ENCODE assay signal across 8 cellular contexts in the genomic region with DNA sequence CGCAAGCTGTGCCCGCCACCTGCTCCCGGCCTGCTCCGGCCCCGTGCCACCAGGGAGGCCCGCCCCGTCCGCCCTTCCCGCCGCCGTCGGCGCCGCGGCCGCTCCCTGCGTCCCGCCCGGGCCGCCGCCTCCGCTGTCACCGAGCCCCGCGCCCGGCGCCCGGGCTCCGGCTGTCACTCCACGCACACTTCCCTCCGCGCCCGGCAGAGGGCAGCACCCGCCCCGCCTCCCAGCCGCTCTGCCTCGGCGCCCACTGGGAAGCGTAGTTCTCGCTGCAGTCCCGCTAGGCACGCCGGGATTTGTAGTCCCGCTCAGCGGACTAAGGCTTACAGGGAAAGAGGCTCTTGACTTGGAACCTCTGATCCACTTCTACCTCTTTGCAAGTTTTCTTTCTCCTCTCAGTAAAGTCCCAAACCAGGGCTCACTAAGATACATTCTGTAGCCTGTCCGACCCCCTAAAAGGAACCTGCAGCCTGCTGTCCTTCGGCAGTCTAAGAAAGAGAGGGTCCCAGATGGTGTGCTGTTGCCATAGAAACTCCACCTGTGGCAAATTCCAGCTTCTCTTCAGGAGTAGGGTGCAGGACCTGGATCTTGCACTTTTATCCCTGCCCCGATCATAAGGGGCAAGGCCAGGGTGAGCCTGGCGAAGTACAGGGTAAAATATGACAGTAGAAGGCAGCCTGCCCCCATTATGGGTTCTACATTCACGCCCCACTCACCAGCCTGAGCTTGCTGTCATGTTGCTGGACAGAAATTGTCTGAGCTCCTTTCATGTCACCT. TPM values are rescaled to one million over a fixed set of nuclear protein-coding genes. Genes with fewer than 3 reads are reported as not detected.
DNase-seq lines count a peak whose midpoint lies in the region; ATAC-seq and TF ChIP-seq lines count a peak whose summit lies in the region.

A gene (minus strand): TSS at position 182 of the 780 bp plus-strand sequence. CDS start 44,395 bp downstream, outside the sequence.

- ATAC-seq in HG02588 (IDR thresholded peaks at IDR 0.05; ENCODE audit: unreplicated experiment) = peak; percentile 53
- ATAC-seq in Right ventricle myocardium superior (ENCODE audit: poor library complexity) = peak; percentile 68

- CTCF ChIA-PET in GM10248 (lab: Yijun Ruan, JAX) = interaction anchor here (0.6 to 18.9 kb wide), 15 partner anchors 10 to 52 kb away, joined by 3 to 264 read pairs (median 4); no protein-coding TSS in a partner anchor

- H3K9me3 ChIP-seq in SU-DHL-6 (ENCODE audit: insufficient read depth, low read length) = no peaks in the 10 kb centered on the region
- H3K9me3 ChIP-seq in parathyroid adenoma (ENCODE audit: control insufficient read depth, low read length) = no peaks in the 10 kb centered on the region
- H3K9me3 ChIP-seq in tibial nerve = no peaks in the 10 kb centered on the region

- POLR2A ChIA-PET in GM10248 (lab: Yijun Ruan, JAX) = interaction anchor here (3.8 to 3.9 kb wide), 2 partner anchors 14 to 29 kb away, joined by 39 read pairs; no protein-coding TSS in a partner anchor

- intact Hi-C loops in Right ventricle myocardium superior (cut with DNase I) = loop anchor here (2.0 kb wide), 1 partner anchor 31 kb away; no protein-coding TSS in a partner anchor

- H3K79me2 ChIP-seq in SU-DHL-6 (ENCODE audit: insufficient read depth, low read length) (peaks cover 30% of the 10 kb centered on the region), parathyroid adenoma (peaks cover 19% of the 10 kb centered on the region)

- H3K27me3 ChIP-seq in SU-DHL-6 (ENCODE audit: low read length) = no peaks in the 10 kb centered on the region
- no peaks in the 10 kb centered on the region for H3K27me3 ChIP-seq in parathyroid adenoma (ENCODE audit: control insufficient read depth, insufficient read depth, low read length)
- H3K27me3 ChIP-seq in tibial nerve = no peaks in the 10 kb centered on the region

- TF ChIP-seq CTCF in GM10248 (IDR thresholded peaks at IDR 0.05; ENCODE audit: control extremely low read depth, extremely low read depth, low read depth, missing control alignments) (peak; percentile 97), SU-DHL-6 (IDR thresholded peaks at IDR 0.05; ENCODE audit: insufficient read depth, low read length, poor library complexity, severe bottlenecking) (peak; percentile 94), parathyroid adenoma (IDR thresholded peaks at IDR 0.05) (peak; percentile 91), tibial nerve (IDR thresholded peaks at IDR 0.05) (peak; percentile 93 to 99 (median 99))

- TF ChIP-seq EP300 in tibial nerve (IDR thresholded peaks at IDR 0.05) = peak in 1 of 2 donors; percentile 86

- WGBS in tibial nerve, 2 donors = 10 to 35% methylated on average over 10 to 33 of the region's 50 CpGs

- DNase-seq in GM10248 (ENCODE audit: extremely low spot score) = peak; percentile 96
- DNase-seq in NCI-H1092 (lab: John Stamatoyannopoulos, UW) = peak; percentile 74
- DNase-seq in activated naive CD8-positive, alpha-beta T cell treated with anti-CD3 and anti-CD28 coated beads, Interleukin-2, amount 50 U/mL, for 16 hours (ENCODE audit: low read depth, low spot score) = peak; percentile 86
- peak; percentile 97 for DNase-seq in Right ventricle myocardium superior
- peak; percentile 92 for DNase-seq in tibial nerve (ENCODE audit: low spot score in 2 of 2)

- H3K36me3 ChIP-seq in SU-DHL-6 (ENCODE audit: low read length) (no peaks in the 10 kb centered on the region), parathyroid adenoma (ENCODE audit: control insufficient read depth, insufficient read depth, low read length) (no peaks in the 10 kb centered on the region), tibial nerve (no peaks in the 10 kb centered on the region)

- peak within 1 kb of the TSS; percentile 93 for H3K27ac ChIP-seq in SU-DHL-6 (ENCODE audit: low read depth, low read length)
- peak within 1 kb of the TSS; percentile 90 for H3K27ac ChIP-seq in parathyroid adenoma
- H3K27ac ChIP-seq in tibial nerve = peak within 1 kb of the TSS; percentile 95 to 98 (median 97)

- H3K9me2 ChIP-seq in SU-DHL-6 (replicated peaks; ENCODE audit: insufficient read depth, low read length) = no peaks in the 10 kb centered on the region

- H3K4me3 ChIP-seq in SU-DHL-6 (ENCODE audit: insufficient read depth, low read length, poor library complexity, severe bottlenecking) (peak within 1 kb of the TSS; percentile 61), parathyroid adenoma (ENCODE audit: low read depth, low read length) (peak within 1 kb of the TSS; percentile 71), tibial nerve (peak within 1 kb of the TSS; percentile 68 to 88 (median 84))

- TF ChIP-seq POLR2A in tibial nerve (IDR thresholded peaks at IDR 0.05) = peak; percentile 89 to 90

- H3K4me2 ChIP-seq in SU-DHL-6 (ENCODE audit: low read depth, low read length, poor library complexity, severe bottlenecking) (peak within 1 kb of the TSS; percentile 79), parathyroid adenoma (ENCODE audit: low read length) (peak within 1 kb of the TSS; percentile 74)

- no peaks in the 10 kb centered on the region for H4K20me1 ChIP-seq in SU-DHL-6 (ENCODE audit: low read depth, low read length)

- H3K4me1 ChIP-seq in parathyroid adenoma = peaks cover 10% of the 10 kb centered on the region
- peaks cover 3 to 41% (median 29%) of the 10 kb centered on the region in 4 donors for H3K4me1 ChIP-seq in tibial nerve

- peak within 1 kb of the TSS; percentile 38 for H2AFZ ChIP-seq in SU-DHL-6 (ENCODE audit: low read depth, low read length, severe bottlenecking)
- H2AFZ ChIP-seq in parathyroid adenoma = peak within 1 kb of the TSS; percentile 92

- H3F3A ChIP-seq in SU-DHL-6 (ENCODE audit: insufficient read depth) = peaks cover 21% of the 10 kb centered on the region

- peak within 1 kb of the TSS; percentile 78 for H3K9ac ChIP-seq in SU-DHL-6 (ENCODE audit: low read length)
- peak within 1 kb of the TSS; percentile 15 for H3K9ac ChIP-seq in parathyroid adenoma

RNA-seq across cellular contexts. Expression of the gene that starts here (rescaled TPM):
- total RNA-seq in Right ventricle myocardium superior (40.7 TPM), tibial nerve (10 to 100 TPM; 19.2 to 28.8 (median 20.6) TPM)

Comparison
In these comparisons a context has a peak if more than half of its experiments do, and no peak if none do; other contexts are left out.
1. Peak in every context shown above with its lines: DNase-seq, ATAC-seq, H3K4me3 ChIP-seq and H3K27ac ChIP-seq.